Comparison of ENCODE assay signal across 29 cellular contexts in genomic region chr1:202781180-202781579, GRCh38. TPM values are rescaled to one million over a fixed set of nuclear protein-coding genes. Genes with fewer than 3 reads are reported as not detected.
"Had no signal": no experiment of that assay in that cellular context is flagged by ENCODE, and none has a peak within 500 bp of the region (broad histone marks: within the 10 kb centered on the region; RNA-seq: fewer than 3 reads in every experiment).

No MANE protein-coding gene starts in this region.

- H3K27ac Mint-ChIP-seq: activated B cell treated with CpG ODN at 0.5 μM for 24 hours; activated CD4-positive, alpha-beta T cell treated with anti-CD3 and anti-CD28 coated beads, Interleukin-2, amount 10 ng/mL, durations not matched to agents 24 days and 14 days; activated CD8-positive, alpha-beta memory T cell treated with anti-CD3 and anti-CD28 coated beads, Interleukin-2, amount 10 ng/mL, durations not matched to agents 7 days and 5 days; activated naive CD4-positive, alpha-beta T cell treated with anti-CD3 and anti-CD28 coated beads, Interleukin-2, amount 10 ng/mL, durations not matched to agents 7 days and 5 days had no signal

- H3K4me3 Mint-ChIP-seq: activated B cell treated with CpG ODN at 0.5 μM for 24 hours; activated CD4-positive, alpha-beta T cell treated with anti-CD3 and anti-CD28 coated beads, Interleukin-2, amount 10 ng/mL, durations not matched to agents 24 days and 14 days; activated CD8-positive, alpha-beta memory T cell treated with anti-CD3 and anti-CD28 coated beads, Interleukin-2, amount 10 ng/mL, durations not matched to agents 7 days and 5 days; activated naive CD4-positive, alpha-beta T cell treated with anti-CD3 and anti-CD28 coated beads, Interleukin-2, amount 10 ng/mL, durations not matched to agents 7 days and 5 days; activated T-cell treated with anti-CD3 and anti-CD28 coated beads, Interleukin-2, amount 50 U/mL, for 4 hours had no signal

- DNase-seq: activated B cell treated with CpG ODN at 0.5 μM for 24 hours; activated CD4-positive, alpha-beta T cell treated with anti-CD3 and anti-CD28 coated beads for 1 hour; activated CD4-positive, alpha-beta T cell treated with anti-CD3 and anti-CD28 coated beads, Interleukin-2, amount 10 ng/mL, durations not matched to agents 24 days and 14 days; activated CD4-positive, alpha-beta T cell treated with anti-CD3 and anti-CD28 coated beads, Interleukin-2, amount 50 U/mL, for 48 hours; activated CD8-positive, alpha-beta memory T cell treated with anti-CD3 and anti-CD28 coated beads, Interleukin-2, amount 10 ng/mL, durations not matched to agents 7 days and 5 days; activated effector memory CD4-positive, alpha-beta T cell treated with anti-CD3 and anti-CD28 coated beads, Interleukin-2, amount 50 U/mL, for 16 hours; activated naive CD4-positive, alpha-beta T cell treated with anti-CD3 and anti-CD28 coated beads, Interleukin-2, amount 10 ng/mL, durations not matched to agents 7 days and 5 days; activated T-cell treated with anti-CD3 and anti-CD28 coated beads, Interleukin-2, amount 50 U/mL, for 4 hours; aorta; caudate nucleus; MG63; MV-4-11; NCI-H1092 treated with DMSO at 0.1 percent for 48 hours; NCI-H1417 treated with DMSO at 0.1 percent for 48 hours; NCI-H1694; NCI-H2029; NCI-H2107; NCI-H2171 treated with DMSO at 0.1 percent for 48 hours; NCI-H345; NCI-H510A; NCI-H69; NK-92 treated with Interleukin-12 subunit alpha and Interleukin-12 subunit beta, amount 100 ng/mL, for 24 hours; SHP77; SW 1271 had no signal

- H3K36me3 ChIP-seq: breast epithelium, MG63 had no signal

- H3K27ac ChIP-seq: breast epithelium, SJSA1 had no signal

- FAIRE-seq: RCC 7860 had no signal

- H3K4me1 ChIP-seq: SJSA1 had no signal

- H3K9me3 ChIP-seq: breast epithelium, MG63, SJSA1 had no signal

- H3K9me3 Mint-ChIP-seq: activated B cell treated with CpG ODN at 0.5 μM for 24 hours; activated CD4-positive, alpha-beta T cell treated with anti-CD3 and anti-CD28 coated beads, Interleukin-2, amount 10 ng/mL, durations not matched to agents 24 days and 14 days; activated naive CD4-positive, alpha-beta T cell treated with anti-CD3 and anti-CD28 coated beads, Interleukin-2, amount 10 ng/mL, durations not matched to agents 7 days and 5 days; activated T-cell treated with anti-CD3 and anti-CD28 coated beads, Interleukin-2, amount 50 U/mL, for 4 hours had no signal

- H3K4me3 ChIP-seq: breast epithelium, MG63, SJSA1 had no signal

- ATAC-seq: activated CD8-positive, alpha-beta memory T cell treated with anti-CD3 and anti-CD28 coated beads, Interleukin-2, amount 10 ng/mL, durations not matched to agents 7 days and 5 days; activated T-cell treated with anti-CD3 and anti-CD28 coated beads, Interleukin-2, amount 50 U/mL, for 4 hours; SK-N-SH treated with all-trans-retinoic acid at 6 μM for 48 hours had no signal

- H3K27me3 Mint-ChIP-seq: activated B cell treated with CpG ODN at 0.5 μM for 24 hours; activated CD4-positive, alpha-beta T cell treated with anti-CD3 and anti-CD28 coated beads, Interleukin-2, amount 10 ng/mL, durations not matched to agents 24 days and 14 days; activated CD8-positive, alpha-beta memory T cell treated with anti-CD3 and anti-CD28 coated beads, Interleukin-2, amount 10 ng/mL, durations not matched to agents 7 days and 5 days; activated naive CD4-positive, alpha-beta T cell treated with anti-CD3 and anti-CD28 coated beads, Interleukin-2, amount 10 ng/mL, durations not matched to agents 7 days and 5 days had no signal

RNA-seq across cellular contexts. Expression of gene PCAT6, which starts 29.6 kb away (rescaled TPM):
- total RNA-seq: SJSA1; T-helper 1 cell treated with Interleukin-12 subunit alpha and Interleukin-12 subunit beta and Interleukin-4 antibody, amounts not matched to agents 30 ng/mL and 1 ng/mL, for 36 hours had no signal
